In genomic region chrX:11431833-11432232, GRCh38 we compare ENCODE assay signal across 19 cellular contexts.
"Had no signal": no experiment of that assay in that cellular context is flagged by ENCODE, and none has a peak within 500 bp of the region (broad histone marks: within the 10 kb centered on the region; RNA-seq: fewer than 3 reads in every experiment).

No MANE protein-coding gene starts in this region.

- H3K27ac ChIP-seq: cardiac muscle cell, dorsolateral prefrontal cortex, neutrophil, skin epidermis, thyroid gland had no signal

- H3K36me3 ChIP-seq: cardiac muscle cell, neutrophil, thyroid gland had no signal

- DNase-seq: activated CD4-positive, alpha-beta T cell treated with anti-CD3 and anti-CD28 coated beads, Interleukin-2, amount 50 U/mL, for 4 hours; activated CD4-positive, CD25-positive, alpha-beta regulatory T cell treated with anti-CD3 and anti-CD28 coated beads, Interleukin-2, amount 50 U/mL, for 72 hours; activated naive CD4-positive, alpha-beta T cell treated with anti-CD3 and anti-CD28 coated beads for 36 hours; activated T-cell treated with anti-CD3 and anti-CD28 coated beads, Interleukin-2, amount 50 U/mL, for 1 hour; dorsolateral prefrontal cortex; endodermal cell; hippocampal formation; mammary epithelial cell; mucosa of descending colon; naive thymus-derived CD8-positive, alpha-beta T cell; posterior cingulate gyrus; stimulated activated CD4-positive, alpha-beta T cell treated with anti-CD3 and anti-CD28 coated beads, Interleukin-15, amount 100 ng/mL, for 24 hours; stimulated activated CD4-positive, alpha-beta T cell treated with anti-CD3 and anti-CD28 coated beads, Interleukin-4, amount 100 ng/mL, for 1 hour; stimulated activated naive B cell treated with anti-CD40 and anti-IgM and Interleukin-4, amounts not matched to agents 10 μg/mL and 1 μg/mL and 100 μg/mL, for 72 hours; thyroid gland had no signal

- H3K9me3 ChIP-seq: mucosa of descending colon, neutrophil, thyroid gland had no signal

- H3K4me3 ChIP-seq: cardiac muscle cell, dorsolateral prefrontal cortex, mucosa of descending colon, skin epidermis, thyroid gland had no signal

- H3K27me3 ChIP-seq: cardiac muscle cell, thyroid gland had no signal

- ATAC-seq: left lobe of liver; mucosa of descending colon; naive thymus-derived CD8-positive, alpha-beta T cell; stimulated activated naive B cell treated with anti-CD40 and anti-IgM and Interleukin-4, amounts not matched to agents 10 μg/mL and 1 μg/mL and 100 μg/mL, for 72 hours had no signal
